In genomic region chr4:98117363-98117762, GRCh38 we compare ENCODE assay signal across 4 cellular contexts. TPM values are rescaled to one million over a fixed set of nuclear protein-coding genes. Genes with fewer than 3 reads are reported as not detected.
"Had no signal": no experiment of that assay in that cellular context is flagged by ENCODE, and none has a peak within 500 bp of the region (broad histone marks: within the 10 kb centered on the region; RNA-seq: fewer than 3 reads in every experiment).

No MANE protein-coding gene starts in this region.

- DNase-seq: GDM1, GF-D8 had no signal

- ATAC-seq: GM12878 had no signal

- H3K4me3 ChIP-seq: GM12878 had no signal

RNA-seq across cellular contexts. Expression of gene STPG2, which starts 25.9 kb away (rescaled TPM):
- total RNA-seq: G401 had no signal
